Comparison of ENCODE assay signal across 8 cellular contexts in genomic region chr2:240497082-240497481, GRCh38.
DNase-seq lines count a peak whose midpoint lies in the region; TF ChIP-seq lines count a peak whose summit lies in the region.
"Not testable (repeated sequence)": the region's sequence is repeated elsewhere in the genome, so short reads cannot be mapped to it uniquely, and the experiment has no call there.

No MANE protein-coding gene starts in this region.

- peaks cover 9 to 19% (median 17%) of the 10 kb centered on the region in 5 experiments for H3K9me3 Mint-ChIP-seq in brain

- H3K4me3 Mint-ChIP-seq in brain = not testable (repeated sequence)

- POLR2A ChIA-PET in RWPE1 (lab: Yijun Ruan, JAX; ENCODE audit: low non-redundant PET) = not testable (repeated sequence)

- peaks cover 37% of the 10 kb centered on the region for H3K36me3 Mint-ChIP-seq in brain

- DNase-seq in AG20443 (ENCODE audit: low spot score) (peak; percentile 37), RWPE1 (ENCODE audit: low spot score) (peak; percentile 28), fibroblast of pulmonary artery (ENCODE audit: low read depth) (peak; percentile 50), left kidney (ENCODE audit: low read depth, low spot score) (peak; percentile 32)
- not testable (repeated sequence) for DNase-seq in LNCaP clone FGC (ENCODE audit: low read depth)
- DNase-seq in stimulated activated CD8-positive, alpha-beta memory T cell treated with anti-CD3 and anti-CD28 coated beads, Interleukin-4, amount 100 ng/mL, for 48 hours = peak; percentile 12

- not testable (repeated sequence) for H3K27ac Mint-ChIP-seq in brain

- H3K4me3 ChIP-seq in LNCaP clone FGC (ENCODE audit: low read depth, low read length); fibroblast of pulmonary artery (replicated peaks; ENCODE audit: low read depth, low read length): not testable (repeated sequence)

- CTCF ChIA-PET in RWPE1 (lab: Yijun Ruan, JAX) = not testable (repeated sequence)

- H3K27me3 Mint-ChIP-seq in brain = not testable (repeated sequence)

- TF ChIP-seq CTCF in GM12874 (IDR thresholded peaks at IDR 0.05; ENCODE audit: insufficient read depth, low read depth, low read length) (peak; percentile 8; the same call in 1 of the 2 replicates), LNCaP clone FGC (IDR thresholded peaks at IDR 0.05; ENCODE audit: control insufficient read depth, extremely low read depth, insufficient read depth) (peak; percentile 30), brain (conservative IDR thresholded peaks at IDR 0.05) (peak; percentile 21 to 40), fibroblast of pulmonary artery (IDR thresholded peaks at IDR 0.05; ENCODE audit: low read length, missing control alignments) (peak; percentile 45)
- TF ChIP-seq CTCF in RWPE1 (conservative IDR thresholded peaks at IDR 0.05; ENCODE audit: low read depth) = not testable (repeated sequence)

- H3K4me1 Mint-ChIP-seq in brain = not testable (repeated sequence)

- not testable (repeated sequence) for H3K27ac ChIP-seq in RWPE1
